In genomic region chr3:140850210-140850955, GRCh38 we compare ENCODE assay signal across 22 cellular contexts.
DNase-seq lines count a peak whose midpoint lies in the region; ATAC-seq and TF ChIP-seq lines count a peak whose summit lies in the region.
"Had no signal": no experiment of that assay in that cellular context is flagged by ENCODE, and none has a peak within 500 bp of the region (broad histone marks: within the 10 kb centered on the region; RNA-seq: fewer than 3 reads in every experiment).

No MANE protein-coding gene starts in this region.

- H3K27me3 Mint-ChIP-seq in WTC11 (ENCODE audit: low read depth), result no peaks in the 10 kb centered on the region; the same call in none of the 2 replicates
- peaks cover 30 to 39% of the 10 kb centered on the region in 2 donors for H3K27me3 Mint-ChIP-seq in natural killer cell treated with Interleukin-12 subunit alpha and Interleukin-12 subunit beta and Interleukin-15 and Interleukin-18, amount 100 ng/mL, for 72 hours

- no peak overlapping the region for H3K4me3 ChIP-seq in MG63
- H3K4me3 ChIP-seq: left ventricle myocardium inferior had no signal

- peaks cover 7% of the 10 kb centered on the region for H3K4me1 Mint-ChIP-seq in WTC11
- no peaks in the 10 kb centered on the region for H3K4me1 Mint-ChIP-seq in natural killer cell treated with Interleukin-12 subunit alpha and Interleukin-12 subunit beta and Interleukin-15 and Interleukin-18, amount 100 ng/mL, for 72 hours (ENCODE audit: low read depth in 2 of 2)

- peaks cover 18% of the 10 kb centered on the region for H3K9me3 Mint-ChIP-seq in WTC11
- H3K9me3 Mint-ChIP-seq in natural killer cell treated with Interleukin-12 subunit alpha and Interleukin-12 subunit beta and Interleukin-15 and Interleukin-18, amount 100 ng/mL, for 72 hours, result no peaks in the 10 kb centered on the region
- H3K9me3 Mint-ChIP-seq: activated T-cell treated with anti-CD3 and anti-CD28 coated beads, Interleukin-2, amount 50 U/mL, for 4 hours had no signal

- H3K27ac Mint-ChIP-seq in WTC11, result no peak overlapping the region
- no peak overlapping the region for H3K27ac Mint-ChIP-seq in natural killer cell treated with Interleukin-12 subunit alpha and Interleukin-12 subunit beta and Interleukin-15 and Interleukin-18, amount 100 ng/mL, for 72 hours
- H3K27ac Mint-ChIP-seq: activated CD8-positive, alpha-beta T cell treated with anti-CD3 and anti-CD28 coated beads, Interleukin-2, amount 10 ng/mL, durations not matched to agents 7 days and 5 days; CD4-positive, alpha-beta memory T cell had no signal

- H3K36me3 Mint-ChIP-seq in WTC11, result no peaks in the 10 kb centered on the region
- no peaks in the 10 kb centered on the region for H3K36me3 Mint-ChIP-seq in natural killer cell treated with Interleukin-12 subunit alpha and Interleukin-12 subunit beta and Interleukin-15 and Interleukin-18, amount 100 ng/mL, for 72 hours
- H3K36me3 Mint-ChIP-seq: CD4-positive, alpha-beta memory T cell had no signal

- peaks cover 17% of the 10 kb centered on the region for H3K27me3 ChIP-seq in MG63

- H3K4me3 Mint-ChIP-seq in WTC11, result no peak overlapping the region
- no peak overlapping the region for H3K4me3 Mint-ChIP-seq in natural killer cell treated with Interleukin-12 subunit alpha and Interleukin-12 subunit beta and Interleukin-15 and Interleukin-18, amount 100 ng/mL, for 72 hours
- H3K4me3 Mint-ChIP-seq: activated CD8-positive, alpha-beta T cell treated with anti-CD3 and anti-CD28 coated beads, Interleukin-2, amount 10 ng/mL, durations not matched to agents 7 days and 5 days; activated T-cell treated with anti-CD3 and anti-CD28 coated beads, Interleukin-2, amount 50 U/mL, for 4 hours; CD4-positive, alpha-beta memory T cell had no signal

- DNase-seq in Daoy (ENCODE audit: low read depth) (peak; percentile 35), MG63 (peak; percentile 3), WTC11 (ENCODE audit: low spot score) (no peak), non-pigmented ciliary epithelial cell (ENCODE audit: low read depth) (peak; percentile 11), KG1 (lab: John Stamatoyannopoulos, UW) (no peak), dermis blood vessel endothelial cell (no peak)
- DNase-seq in natural killer cell treated with Interleukin-12 subunit alpha and Interleukin-12 subunit beta and Interleukin-15 and Interleukin-18, amount 100 ng/mL, for 72 hours (ENCODE audit: low spot score), result no peak
- DNase-seq: activated CD8-positive, alpha-beta T cell treated with anti-CD3 and anti-CD28 coated beads, Interleukin-2, amount 10 ng/mL, durations not matched to agents 7 days and 5 days; activated naive CD4-positive, alpha-beta T cell treated with anti-CD3 and anti-CD28 coated beads, Interleukin-2, amount 50 U/mL, for 16 hours; activated T-cell treated with anti-CD3 and anti-CD28 coated beads, Interleukin-2, amount 50 U/mL, for 4 hours; aorta; CD4-positive, alpha-beta memory T cell; effector memory CD4-positive, alpha-beta T cell; glutamatergic neuron; left ventricle myocardium inferior; NCI-H1436 treated with DMSO at 0.1 percent for 48 hours; NK-92 treated with Interleukin-12 subunit alpha and Interleukin-12 subunit beta, amount 100 ng/mL, for 24 hours; retina; Right ventricle myocardium superior; T-helper 1 cell; WERI-Rb-1 had no signal

- ATAC-seq in WTC11 (no peak), HG02981 (IDR thresholded peaks at IDR 0.05; ENCODE audit: unreplicated experiment) (no peak)
- no peak for ATAC-seq in natural killer cell treated with Interleukin-12 subunit alpha and Interleukin-12 subunit beta and Interleukin-15 and Interleukin-18, amount 100 ng/mL, for 72 hours
- ATAC-seq: activated CD8-positive, alpha-beta T cell treated with anti-CD3 and anti-CD28 coated beads, Interleukin-2, amount 10 ng/mL, durations not matched to agents 7 days and 5 days; activated T-cell treated with anti-CD3 and anti-CD28 coated beads, Interleukin-2, amount 50 U/mL, for 4 hours had no signal

- TF ChIP-seq CTCF in WTC11 (IDR thresholded peaks at IDR 0.05), result no peak

- POLR2A ChIA-PET in WTC11 (lab: Charles Lee), result no interaction called here

- no peaks in the 10 kb centered on the region for H3K9me3 ChIP-seq in MG63

- H3K36me3 ChIP-seq in MG63, result no peaks in the 10 kb centered on the region
- H3K36me3 ChIP-seq: left ventricle myocardium inferior, WERI-Rb-1 had no signal

- CTCF ChIA-PET in WTC11 (lab: Charles Lee), result no interaction called here

TF ChIP-seq in WTC11, 78 proteins besides CTCF, POLR2A, EP300 and RAD21:
- TF ChIP-seq USF2 (CRISPR knock-in tag; IDR thresholded peaks at IDR 0.05) (peak; percentile 40; the same call in 1 of the 2 replicates), ETV6 (CRISPR knock-in tag; IDR thresholded peaks at IDR 0.05) (no peak)

Comparison
In these comparisons a context has a peak if more than half of its experiments do, and no peak if none do; other contexts are left out.
1. DNase-seq: peak in Daoy (single experiment), MG63 (single experiment) and non-pigmented ciliary epithelial cell (single experiment); none in WTC11 (single experiment), KG1 (single experiment), dermis blood vessel endothelial cell (single experiment) and natural killer cell treated with Interleukin-12 subunit alpha and Interleukin-12 subunit beta and Interleukin-15 and Interleukin-18, amount 100 ng/mL, for 72 hours (single experiment).